ENCODE assay signal across 3 cellular contexts in the genomic region with DNA sequence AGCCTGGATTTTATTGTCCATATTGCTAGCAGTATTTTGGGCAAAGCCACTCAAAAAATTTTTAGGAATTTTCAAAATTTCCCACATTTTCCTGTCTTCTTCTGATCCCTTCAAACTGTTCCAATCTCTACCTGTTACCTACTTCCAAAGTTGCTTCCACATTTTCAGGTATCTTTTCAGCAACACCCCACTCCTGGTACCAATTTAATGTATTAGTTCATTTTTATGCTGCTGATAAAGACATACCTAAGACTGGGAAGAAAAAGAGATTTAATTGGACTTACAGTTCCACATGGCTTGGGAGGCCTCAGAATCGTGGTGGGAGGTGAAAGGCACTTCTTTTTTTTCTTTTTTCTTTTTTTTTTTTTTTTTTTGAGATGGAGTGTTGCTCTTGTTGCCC.
DNase-seq lines count a peak whose midpoint lies in the region; ATAC-seq, FAIRE-seq and TF ChIP-seq lines count a peak whose summit lies in the region.
"Not testable (repeated sequence)": the region's sequence is repeated elsewhere in the genome, so short reads cannot be mapped to it uniquely, and the experiment has no call there.

No MANE protein-coding gene starts in this region.

- not testable (repeated sequence) for H3K27me3 ChIP-seq in K562 (ENCODE audit: control insufficient read depth in 2 of 2, insufficient read depth in 2 of 2, low read length in 2 of 2)

- CTCF ChIA-PET in A549 (lab: Yijun Ruan, JAX); HEK293 (lab: Yijun Ruan, JAX); K562 (lab: Yijun Ruan, JAX; ENCODE audit: low intra/inter-chr PET ratio): not testable (repeated sequence)

- not testable (repeated sequence) for DNase-seq in A549 (ENCODE audit: low read depth in 1 of 2, low spot score in 1 of 2); K562 (ENCODE audit: extremely low read depth in 1 of 4, low spot score in 3 of 4)

- WGBS in A549 (ENCODE audit: missing lambda C conversion rate): 17% methylated on average over 1 of the region's 1 CpG
- 0% methylated on average over 1 of the region's 1 CpG for WGBS in K562 (ENCODE audit: insufficient coverage, low coverage, missing lambda C conversion rate)

- not testable (repeated sequence) for H3K79me2 ChIP-seq in K562 (ENCODE audit: control insufficient read depth, insufficient read depth, low read length)

- not testable (repeated sequence) for H3K9ac ChIP-seq in K562 (ENCODE audit: insufficient read depth in 1 of 2, low read depth in 2 of 2, low read length in 2 of 2)

- not testable (repeated sequence) for H3K36me3 ChIP-seq in HEK293 (ENCODE audit: control insufficient read depth in 2 of 2, insufficient read depth in 1 of 2, low read length in 2 of 2); K562 (ENCODE audit: control insufficient read depth, insufficient read depth, low read length)

- H3K9me1 ChIP-seq in K562 (ENCODE audit: control insufficient read depth, insufficient read depth, low read length): not testable (repeated sequence)

- H3K4me3 ChIP-seq in A549; HEK293 (ENCODE audit: low read depth, low read length); K562: not testable (repeated sequence)

- POLR2A ChIA-PET in A549 (lab: Yijun Ruan, JAX); HEK293 (lab: Yijun Ruan, JAX); K562 (lab: Yijun Ruan, JAX): not testable (repeated sequence)

- not testable (repeated sequence) for FAIRE-seq in A549 (lab: Jason Lieb, UNC); K562 (lab: Jason Lieb, UNC)

- TF ChIP-seq EP300 in A549 (IDR thresholded peaks at IDR 0.05); K562 (IDR thresholded peaks at IDR 0.05; ENCODE audit: low read length): not testable (repeated sequence)

- H3K4me1 ChIP-seq in A549; HEK293 (ENCODE audit: control insufficient read depth, insufficient read depth, low read length); K562 (replicated peaks in 1 of 2; ENCODE audit: control insufficient read depth in 2 of 2, insufficient read depth in 2 of 2, low read length in 2 of 2): not testable (repeated sequence)

- TF ChIP-seq RAD21 in A549 (conservative IDR thresholded peaks at IDR 0.05 in 1 of 2, IDR thresholded peaks at IDR 0.05 in 1 of 2); K562 (CRISPR knock-in tag; conservative IDR thresholded peaks at IDR 0.05 in 1 of 2, IDR thresholded peaks at IDR 0.05 in 1 of 2): not testable (repeated sequence)

- intact Hi-C loops in K562 (cut with micrococcal nuclease): not testable (repeated sequence)

- H3K4me2 ChIP-seq in A549; K562 (ENCODE audit: insufficient read depth, low read length): not testable (repeated sequence)

- in situ Hi-C loops in K562 (cut with MboI): not testable (repeated sequence)

- TF ChIP-seq POLR2A in A549 (IDR thresholded peaks at IDR 0.05; ENCODE audit: low read length); K562 (conservative IDR thresholded peaks at IDR 0.05): not testable (repeated sequence)

- H3K27ac ChIP-seq in A549; HEK293 (ENCODE audit: extremely low read depth, low read depth, low read length); K562 (ENCODE audit: extremely low read depth, low read depth, low read length): not testable (repeated sequence)

- not testable (repeated sequence) for H4K20me1 ChIP-seq in K562 (replicated peaks; ENCODE audit: control insufficient read depth, insufficient read depth, low read length)

- not testable (repeated sequence) for TF ChIP-seq CTCF in A549 (IDR thresholded peaks at IDR 0.05); HEK293 (tag by site-specific recombination; IDR thresholded peaks at IDR 0.05); K562 (IDR thresholded peaks at IDR 0.05 in 2 of 3, conservative IDR thresholded peaks at IDR 0.05 in 1 of 3; ENCODE audit: insufficient read depth in 2 of 3, low read depth in 1 of 3, low read length in 3 of 3)

- ATAC-seq in A549, K562: not testable (repeated sequence)

- BruUV-seq in K562 (replicated peaks; lab: Mats Ljungman, UMichigan): not testable (repeated sequence)

- not testable (repeated sequence) for H2AFZ ChIP-seq in K562 (ENCODE audit: low read depth, low read length)

- H3K9me3 ChIP-seq in A549: peaks cover 38% of the 10 kb centered on the region
- H3K9me3 ChIP-seq in HEK293 (ENCODE audit: control insufficient read depth, insufficient read depth, low read depth, low read length); K562 (replicated peaks; ENCODE audit: control insufficient read depth, insufficient read depth, low read depth, low read length): not testable (repeated sequence)

TF ChIP-seq in A549, 52 proteins besides CTCF, POLR2A, EP300 and RAD21:
- TF ChIP-seq KDM1A (IDR thresholded peaks at IDR 0.05; ENCODE audit: low read depth): 0 out of 2 replicates have a peak, but pooled peaks have one; percentile 25

TF ChIP-seq in HEK293, 187 proteins besides CTCF, POLR2A, EP300 and RAD21:
- peak; percentile 94 for TF ChIP-seq ZNF707 (tag by site-specific recombination; IDR thresholded peaks at IDR 0.05)

TF ChIP-seq in K562, 482 proteins besides CTCF, POLR2A, EP300 and RAD21:
- peak; percentile 96 for TF ChIP-seq ZNF707 (CRISPR knock-in tag; conservative IDR thresholded peaks at IDR 0.05)
- TF ChIP-seq TRIM28 (IDR thresholded peaks at IDR 0.05): 0 out of 2 replicates have a peak, but pooled peaks have one; percentile 30
